In the genomic region with DNA sequence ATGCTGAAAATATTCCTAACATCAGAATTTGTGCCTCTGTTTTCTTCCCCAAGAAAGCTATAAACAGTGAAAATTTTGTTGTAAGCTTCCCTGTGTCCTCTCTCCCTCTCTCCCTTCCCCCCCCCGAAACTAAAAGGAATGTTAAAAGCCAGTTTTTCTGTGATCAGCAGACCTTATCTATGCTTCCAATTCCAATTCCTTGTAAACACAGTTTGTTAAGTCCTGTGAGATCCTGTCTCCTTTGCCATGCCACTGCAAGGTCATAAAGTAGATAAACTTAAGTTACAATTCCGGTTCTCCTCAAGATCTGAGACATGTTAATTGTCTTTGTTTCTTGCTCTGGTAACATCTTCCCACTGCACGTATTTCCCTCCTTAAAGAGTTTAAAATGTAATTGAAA, we compare ENCODE assay signal across 14 cellular contexts. TPM values are rescaled to one million over a fixed set of nuclear protein-coding genes. Genes with fewer than 3 reads are reported as not detected.
DNase-seq lines count a peak whose midpoint lies in the region; TF ChIP-seq lines count a peak whose summit lies in the region.
"Had no signal": no experiment of that assay in that cellular context is flagged by ENCODE, and none has a peak within 500 bp of the region (broad histone marks: within the 10 kb centered on the region; RNA-seq: fewer than 3 reads in every experiment).

No MANE protein-coding gene starts in this region.

- no TSS peak for BruUV-seq in MCF 10A (replicated peaks; lab: Mats Ljungman, UMichigan)

- no peaks in the 10 kb centered on the region for H3F3A ChIP-seq in smooth muscle cell (ENCODE audit: low read depth)

- no peaks in the 10 kb centered on the region for H3K36me3 ChIP-seq in HUES6 (ENCODE audit: control insufficient read depth, insufficient read depth, low read length)
- no peaks in the 10 kb centered on the region for H3K36me3 ChIP-seq in smooth muscle cell (ENCODE audit: low read depth)
- H3K36me3 ChIP-seq: BLaER1 treated with 17β-estradiol and CSF1 and Interleukin-3, amounts not matched to agents 10 nM and 100 nM had no signal

- H3K4me1 Mint-ChIP-seq in nephron progenitor cell (peaks cover 17% of the 10 kb centered on the region), MCF 10A (ENCODE audit: insufficient read depth, unreplicated experiment) (no peaks in the 10 kb centered on the region)
- H3K4me1 Mint-ChIP-seq: B cell; CD4-positive, CD25-positive, alpha-beta regulatory T cell; CD8-positive, alpha-beta memory T cell had no signal

- peaks cover 17% of the 10 kb centered on the region for H3K9me3 Mint-ChIP-seq in nephron progenitor cell
- H3K9me3 Mint-ChIP-seq in MCF 10A (ENCODE audit: unreplicated experiment) = no peaks in the 10 kb centered on the region

- DNase-seq in left kidney (ENCODE audit: low read depth, low spot score) (peak; percentile 40), nephron progenitor cell (no peak), smooth muscle cell (lab: John Stamatoyannopoulos, UW; ENCODE audit: unreplicated experiment) (no peak), NCI-H2029 treated with DMSO at 0.1 percent for 48 hours (lab: John Stamatoyannopoulos, UW) (no peak), MCF 10A (ENCODE audit: unreplicated experiment) (no peak), OCI-M1 (lab: John Stamatoyannopoulos, UW) (no peak), mesenteric fat pad (ENCODE audit: low spot score) (no peak)
- DNase-seq: CD4-positive, CD25-positive, alpha-beta regulatory T cell; CD8-positive, alpha-beta memory T cell; COR-L47; H9 had no signal

- WGBS in smooth muscle cell (ENCODE audit: low lambda C conversion rate) = 0% methylated on average over 3 of the region's 3 CpGs

- peak overlapping the region; percentile 38 for H2AFZ ChIP-seq in smooth muscle cell (ENCODE audit: low read depth)

- no peaks in the 10 kb centered on the region for H3K36me3 Mint-ChIP-seq in nephron progenitor cell (ENCODE audit: low read depth)
- no peaks in the 10 kb centered on the region for H3K36me3 Mint-ChIP-seq in MCF 10A (ENCODE audit: insufficient read depth, unreplicated experiment)
- H3K36me3 Mint-ChIP-seq: CD4-positive, CD25-positive, alpha-beta regulatory T cell; CD8-positive, alpha-beta memory T cell had no signal

- intact Hi-C loops in MCF 10A (cut with micrococcal nuclease) = no loop called here

- H3K27me3 ChIP-seq in HUES6 (ENCODE audit: control insufficient read depth, insufficient read depth, low read length) (no peaks in the 10 kb centered on the region), smooth muscle cell (ENCODE audit: low read depth) (no peaks in the 10 kb centered on the region)
- H3K27me3 ChIP-seq: BLaER1 treated with 17β-estradiol and CSF1 and Interleukin-3, amounts not matched to agents 10 nM and 100 nM had no signal

- H3K4me3 ChIP-seq in HUES6 (ENCODE audit: low read depth, low read length) = no peak overlapping the region
- H3K4me3 ChIP-seq in smooth muscle cell = no peak overlapping the region
- H3K4me3 ChIP-seq: BLaER1 treated with 17β-estradiol and CSF1 and Interleukin-3, amounts not matched to agents 10 nM and 100 nM had no signal

- no peaks in the 10 kb centered on the region for H3K4me1 ChIP-seq in HUES6 (ENCODE audit: control insufficient read depth, insufficient read depth, low read length)
- H3K4me1 ChIP-seq in smooth muscle cell (ENCODE audit: low read depth) = no peaks in the 10 kb centered on the region
- H3K4me1 ChIP-seq: BLaER1 treated with 17β-estradiol and CSF1 and Interleukin-3, amounts not matched to agents 10 nM and 100 nM had no signal

- H3K27me3 Mint-ChIP-seq in nephron progenitor cell (ENCODE audit: low read depth, poor library complexity) (peaks cover 7% of the 10 kb centered on the region), MCF 10A (ENCODE audit: insufficient read depth, unreplicated experiment) (no peaks in the 10 kb centered on the region)

- H3K4me3 Mint-ChIP-seq in nephron progenitor cell (peak overlapping the region; percentile 8), MCF 10A (ENCODE audit: unreplicated experiment) (no peak overlapping the region)
- H3K4me3 Mint-ChIP-seq: B cell; CD4-positive, CD25-positive, alpha-beta regulatory T cell; CD8-positive, alpha-beta memory T cell; H9 had no signal

- H3K4me2 ChIP-seq in smooth muscle cell = peak overlapping the region; percentile 46
- H3K4me2 ChIP-seq: BLaER1 treated with 17β-estradiol and CSF1 and Interleukin-3, amounts not matched to agents 10 nM and 100 nM had no signal

- POLR2A ChIA-PET in MCF 10A (lab: Yijun Ruan, JAX) = no interaction called here

- H3K9me3 ChIP-seq in HUES6 (ENCODE audit: control insufficient read depth, insufficient read depth, low read depth, low read length) = peaks cover 11% of the 10 kb centered on the region
- no peaks in the 10 kb centered on the region for H3K9me3 ChIP-seq in smooth muscle cell (replicated peaks; ENCODE audit: low read depth)

- CTCF ChIA-PET in MCF 10A (lab: Yijun Ruan, JAX) = no interaction called here

- no peaks in the 10 kb centered on the region for H4K20me1 ChIP-seq in smooth muscle cell (ENCODE audit: low read depth)
- H4K20me1 ChIP-seq: BLaER1 treated with 17β-estradiol and CSF1 and Interleukin-3, amounts not matched to agents 10 nM and 100 nM had no signal

- no peaks in the 10 kb centered on the region for H3K79me2 ChIP-seq in smooth muscle cell (ENCODE audit: low read depth)

- H3K27ac ChIP-seq in HUES6 (ENCODE audit: low read depth, low read length) = peak overlapping the region; percentile 19; the same call in 1 of the 2 replicates
- H3K27ac ChIP-seq in smooth muscle cell (ENCODE audit: low read depth) = no peak overlapping the region
- H3K27ac ChIP-seq: BLaER1 treated with 17β-estradiol and CSF1 and Interleukin-3, amounts not matched to agents 10 nM and 100 nM had no signal

- TF ChIP-seq CTCF in nephron progenitor cell (IDR thresholded peaks at IDR 0.05) (no peak), smooth muscle cell (IDR thresholded peaks at IDR 0.05; ENCODE audit: borderline replicate concordance, insufficient read depth, poor library complexity, severe bottlenecking) (no peak), MCF 10A (IDR thresholded peaks at IDR 0.05; ENCODE audit: unreplicated experiment) (no peak)

- H3K9ac ChIP-seq in HUES6 (ENCODE audit: low read length) = no peak overlapping the region
- no peak overlapping the region for H3K9ac ChIP-seq in smooth muscle cell (ENCODE audit: low read depth)
- H3K9ac ChIP-seq: BLaER1 treated with 17β-estradiol and CSF1 and Interleukin-3, amounts not matched to agents 10 nM and 100 nM had no signal

- peak overlapping the region; percentile 95 for H3K27ac Mint-ChIP-seq in nephron progenitor cell
- H3K27ac Mint-ChIP-seq in MCF 10A (ENCODE audit: low read depth, unreplicated experiment) = no peak overlapping the region
- H3K27ac Mint-ChIP-seq: B cell; CD4-positive, CD25-positive, alpha-beta regulatory T cell; CD8-positive, alpha-beta memory T cell had no signal

RNA-seq across cellular contexts. Expression of a gene that starts 42.9 kb away (rescaled TPM):
- total RNA-seq in smooth muscle cell (42.6 and 57.9 TPM in 2 replicates), MCF 10A (2022) (93.5 and 108 TPM in 2 replicates), mesenteric fat pad (72.3 TPM)
- polyA plus RNA-seq in smooth muscle cell = 18.2 and 29.0 TPM in 2 replicates
